19 cellular contexts compared by ENCODE assay signal in the genomic region with DNA sequence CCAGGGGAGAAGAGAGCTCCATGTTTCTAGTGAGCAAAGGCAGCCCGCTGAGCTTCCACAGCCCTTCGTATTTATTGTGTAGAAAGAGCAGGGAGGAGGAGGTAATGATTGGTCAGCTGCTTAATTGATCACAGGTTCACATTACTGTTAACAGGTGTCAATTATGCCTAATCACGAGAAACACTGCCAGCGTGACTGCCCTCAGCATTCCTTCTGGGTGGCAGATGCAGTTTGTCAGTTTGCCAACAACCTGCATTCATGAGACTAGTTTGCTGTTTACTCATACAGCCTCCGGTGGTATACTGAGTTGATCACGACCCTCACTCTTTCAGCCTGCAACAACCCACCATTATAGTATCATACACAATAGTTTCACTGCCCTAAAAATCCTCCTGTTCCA. TPM values are rescaled to one million over a fixed set of nuclear protein-coding genes. Genes with fewer than 3 reads are reported as not detected.
"Had no signal": no experiment of that assay in that cellular context is flagged by ENCODE, and none has a peak within 500 bp of the region (broad histone marks: within the 10 kb centered on the region; RNA-seq: fewer than 3 reads in every experiment).

No MANE protein-coding gene starts in this region.

RNA-seq across cellular contexts. Expression of a gene that starts 7.5 kb away (rescaled TPM):
- total RNA-seq: left ventricle myocardium inferior, mesenteric fat pad, natural killer cell, progenitor cell of endocrine pancreas, spleen had no signal

RNA-seq across cellular contexts. Expression of a gene that starts 19.6 kb away (rescaled TPM):
- total RNA-seq: kidney epithelial cell, left ventricle myocardium inferior, progenitor cell of endocrine pancreas had no signal

RNA-seq across cellular contexts. Expression of a gene that starts 27.0 kb away (rescaled TPM):
- total RNA-seq: kidney epithelial cell, left ventricle myocardium inferior, lung, mesenteric fat pad, natural killer cell, occipital lobe, progenitor cell of endocrine pancreas, pulmonary artery endothelial cell, renal cortical epithelial cell, right atrium auricular region, spleen, subcutaneous adipose tissue, thoracic aorta, upper lobe of right lung had no signal
- polyA plus RNA-seq: ovary had no signal

RNA-seq across cellular contexts. Expression of a gene that starts 48.6 kb away (rescaled TPM):
- total RNA-seq: hepatocyte, kidney epithelial cell, left ventricle myocardium inferior, mesenteric fat pad, mucosa of descending colon, natural killer cell, progenitor cell of endocrine pancreas, right atrium auricular region, spleen, subcutaneous adipose tissue, upper lobe of right lung had no signal
- polyA plus RNA-seq: ovary had no signal

RNA-seq across cellular contexts. Expression of a gene that starts 52.4 kb away (rescaled TPM):
- total RNA-seq: hepatocyte, kidney epithelial cell, left ventricle myocardium inferior, lung, mesenteric fat pad, mucosa of descending colon, natural killer cell, occipital lobe, ovary, progenitor cell of endocrine pancreas, pulmonary artery endothelial cell, renal cortical epithelial cell, right atrium auricular region, right lobe of liver, spleen, subcutaneous adipose tissue, thoracic aorta, upper lobe of right lung had no signal
- polyA plus RNA-seq: hepatocyte, lung, ovary, small intestine, spleen had no signal
